ENCODE assay signal across 31 cellular contexts in the genomic region with DNA sequence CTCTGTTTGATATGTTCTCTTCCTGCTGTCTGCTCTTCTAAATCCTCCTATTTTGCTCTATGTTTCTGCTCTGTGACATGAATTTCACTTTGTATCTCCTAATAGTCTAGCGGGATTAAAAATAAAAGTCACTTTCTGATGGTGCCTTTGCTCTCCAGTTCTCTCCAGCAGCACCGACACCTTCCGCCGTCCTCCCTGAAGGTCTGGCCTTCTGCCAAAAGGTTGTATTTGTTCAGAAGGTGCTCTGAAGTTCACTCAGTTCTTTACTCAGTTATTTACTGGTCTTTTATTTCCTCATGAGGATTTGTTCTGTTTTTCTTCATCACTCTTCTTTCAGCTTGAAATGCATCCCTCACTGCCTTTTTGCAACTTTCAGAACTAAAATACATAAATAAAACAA. TPM values are rescaled to one million over a fixed set of nuclear protein-coding genes. Genes with fewer than 3 reads are reported as not detected.
DNase-seq lines count a peak whose midpoint lies in the region; ATAC-seq, FAIRE-seq and TF ChIP-seq lines count a peak whose summit lies in the region.
"Had no signal": no experiment of that assay in that cellular context is flagged by ENCODE, and none has a peak within 500 bp of the region (broad histone marks: within the 10 kb centered on the region; RNA-seq: fewer than 3 reads in every experiment).

No MANE protein-coding gene starts in this region.

- H3K4me2 ChIP-seq in HepG2 (ENCODE audit: low read depth, low read length): no peak overlapping the region

- H3K27ac Mint-ChIP-seq in Calu3 (ENCODE audit: unreplicated experiment) (no peak overlapping the region), T-helper 17 cell (peak overlapping the region; percentile 57)
- H3K27ac Mint-ChIP-seq: activated CD4-positive, alpha-beta T cell treated with anti-CD3 and anti-CD28 coated beads, Interleukin-2, amount 10 ng/mL, durations not matched to agents 7 days and 5 days; activated CD8-positive, alpha-beta memory T cell treated with anti-CD3 and anti-CD28 coated beads, Interleukin-2, amount 10 ng/mL, durations not matched to agents 7 days and 5 days; activated naive CD4-positive, alpha-beta T cell treated with anti-CD3 and anti-CD28 coated beads for 36 hours; activated T-cell treated with anti-CD3 and anti-CD28 coated beads, Interleukin-2, amount 50 U/mL, for 72 hours; nephron; stimulated activated naive CD8-positive, alpha-beta T cell treated with anti-CD3 and anti-CD28 coated beads, Interleukin-15, Interleukin-2, amounts not matched to agents 100 ng/mL and 50 ng/mL, for 24 hours had no signal

- TF ChIP-seq CTCF in 22Rv1 (IDR thresholded peaks at IDR 0.05) (no peak), Calu3 (IDR thresholded peaks at IDR 0.05; ENCODE audit: unreplicated experiment) (no peak), HepG2 (CRISPR knock-in tag; IDR thresholded peaks at IDR 0.05) (no peak)

- no peak overlapping the region for H3K4me3 ChIP-seq in HepG2 (replicated peaks in 1 of 3; ENCODE audit: insufficient read depth in 1 of 3, low read depth in 2 of 3, low read length in 3 of 3)
- H3K4me3 ChIP-seq: cardiac muscle cell, gastroesophageal sphincter, SK-N-MC, tibial artery had no signal

- H3K9me3 ChIP-seq in T-helper 17 cell (ENCODE audit: control insufficient read depth, low read length, poor library complexity, severe bottlenecking): no peaks in the 10 kb centered on the region
- H3K9me3 ChIP-seq in HepG2 (ENCODE audit: low read length): no peaks in the 10 kb centered on the region
- H3K9me3 ChIP-seq: gastroesophageal sphincter, tibial artery had no signal

- H3K4me3 Mint-ChIP-seq in Calu3 (ENCODE audit: low read depth, unreplicated experiment): peak overlapping the region; percentile 2
- peak overlapping the region; percentile 36 for H3K4me3 Mint-ChIP-seq in T-helper 17 cell
- H3K4me3 Mint-ChIP-seq: activated CD4-positive, alpha-beta T cell treated with anti-CD3 and anti-CD28 coated beads, Interleukin-2, amount 10 ng/mL, durations not matched to agents 7 days and 5 days; activated CD8-positive, alpha-beta memory T cell treated with anti-CD3 and anti-CD28 coated beads, Interleukin-2, amount 10 ng/mL, durations not matched to agents 7 days and 5 days; activated naive CD4-positive, alpha-beta T cell treated with anti-CD3 and anti-CD28 coated beads for 36 hours; activated T-cell treated with anti-CD3 and anti-CD28 coated beads, Interleukin-2, amount 50 U/mL, for 72 hours; CD4-positive, CD25-positive, alpha-beta regulatory T cell; nephron; stimulated activated naive CD8-positive, alpha-beta T cell treated with anti-CD3 and anti-CD28 coated beads, Interleukin-15, Interleukin-2, amounts not matched to agents 100 ng/mL and 50 ng/mL, for 24 hours had no signal

- no peak for TF ChIP-seq EP300 in HepG2 (IDR thresholded peaks at IDR 0.05; ENCODE audit: low read depth in 2 of 2, low read length in 2 of 2)
- TF ChIP-seq EP300 in HepG2 (CRISPR knock-in tag; IDR thresholded peaks at IDR 0.05; ENCODE audit: borderline replicate concordance): no peak

- FAIRE-seq in HepG2 (lab: Jason Lieb, UNC): no peak
- FAIRE-seq: endometrium had no signal

- H4K20me1 ChIP-seq in HepG2 (ENCODE audit: insufficient read depth, low read length): no peaks in the 10 kb centered on the region

- no peaks in the 10 kb centered on the region for H3K9me3 Mint-ChIP-seq in Calu3 (ENCODE audit: low read depth, unreplicated experiment)
- H3K9me3 Mint-ChIP-seq: CD4-positive, CD25-positive, alpha-beta regulatory T cell; stimulated activated naive CD8-positive, alpha-beta T cell treated with anti-CD3 and anti-CD28 coated beads, Interleukin-15, Interleukin-2, amounts not matched to agents 100 ng/mL and 50 ng/mL, for 24 hours had no signal

- H3K4me1 ChIP-seq in HepG2 (ENCODE audit: insufficient read depth, low read length): no peaks in the 10 kb centered on the region
- H3K4me1 ChIP-seq: tibial artery had no signal

- CTCF ChIA-PET in Calu3 (lab: Charles Lee) (no interaction called here), HepG2 (lab: Yijun Ruan, JAX; ENCODE audit: low intra/inter-chr PET ratio, low total read pairs) (no interaction called here)

- no peaks in the 10 kb centered on the region for H3K36me3 Mint-ChIP-seq in Calu3 (ENCODE audit: insufficient read depth, unreplicated experiment)
- H3K36me3 Mint-ChIP-seq in T-helper 17 cell (ENCODE audit: low read depth): peaks cover 6% of the 10 kb centered on the region

- H3K27me3 Mint-ChIP-seq in Calu3 (ENCODE audit: unreplicated experiment) (no peaks in the 10 kb centered on the region), T-helper 17 cell (no peaks in the 10 kb centered on the region)
- H3K27me3 Mint-ChIP-seq: activated CD4-positive, alpha-beta T cell treated with anti-CD3 and anti-CD28 coated beads, Interleukin-2, amount 10 ng/mL, durations not matched to agents 7 days and 5 days; stimulated activated naive CD8-positive, alpha-beta T cell treated with anti-CD3 and anti-CD28 coated beads, Interleukin-15, Interleukin-2, amounts not matched to agents 100 ng/mL and 50 ng/mL, for 24 hours had no signal

- H3K27me3 ChIP-seq in HepG2 (ENCODE audit: control insufficient read depth in 1 of 2, insufficient read depth in 2 of 2, low read length in 2 of 2): peaks cover 2 to 9% of the 10 kb centered on the region in 2 experiments; a peak in 2 of 5 replicates
- H3K27me3 ChIP-seq: cardiac muscle cell, gastroesophageal sphincter, tibial artery had no signal

- H3K9ac ChIP-seq in HepG2 (ENCODE audit: insufficient read depth, low read depth, low read length): no peak overlapping the region

- H3K4me1 Mint-ChIP-seq in Calu3 (ENCODE audit: low read depth, unreplicated experiment) (peaks cover 34% of the 10 kb centered on the region), T-helper 17 cell (peaks cover 8% of the 10 kb centered on the region)

- intact Hi-C loops in Calu3 (cut with micrococcal nuclease; ENCODE audit: unreplicated experiment) (no loop called here), HepG2 (cut with micrococcal nuclease; ENCODE audit: unreplicated experiment) (no loop called here)

- ATAC-seq in T-helper 17 cell: no peak
- no peak for ATAC-seq in HepG2
- no peak for ATAC-seq in HG03520 (IDR thresholded peaks at IDR 0.05; ENCODE audit: unreplicated experiment)
- no peak for ATAC-seq in HG03342 (IDR thresholded peaks at IDR 0.05; ENCODE audit: unreplicated experiment)
- ATAC-seq: activated CD8-positive, alpha-beta memory T cell treated with anti-CD3 and anti-CD28 coated beads, Interleukin-2, amount 10 ng/mL, durations not matched to agents 7 days and 5 days; activated T-cell treated with anti-CD3 and anti-CD28 coated beads, Interleukin-2, amount 50 U/mL, for 72 hours; gastroesophageal sphincter; sciatic nerve had no signal

- in situ Hi-C loops in HepG2 (cut with HindIII; ENCODE audit: extremely low pct_ligation_motif_present, low pct_unique_long_range_greater_than_20kb): loop anchor here (5.0 kb wide), 2 partner anchors 38 to 98 kb away; partner anchors contain the start of gene ZYX

- peak overlapping the region; percentile 6; the same call in 1 of the 2 replicates for H3K27ac ChIP-seq in 22Rv1
- no peak overlapping the region for H3K27ac ChIP-seq in HepG2 (ENCODE audit: extremely low read length, insufficient read depth, low read length)
- H3K27ac ChIP-seq: cardiac muscle cell, gastroesophageal sphincter, SK-N-MC, tibial artery had no signal

- no peaks in the 10 kb centered on the region for H3K79me2 ChIP-seq in HepG2 (ENCODE audit: insufficient read depth, low read length)

- WGBS in HepG2 (ENCODE audit: low lambda C conversion rate): 1% methylated on average over 4 of the region's 4 CpGs

- BruUV-seq in Calu3 (replicated peaks; lab: Mats Ljungman, UMichigan): no TSS peak
- no TSS peak for BruUV-seq in HepG2 (replicated peaks; lab: Mats Ljungman, UMichigan)

- no peaks in the 10 kb centered on the region for H3K36me3 ChIP-seq in HepG2 (replicated peaks in 1 of 2; ENCODE audit: control insufficient read depth in 1 of 2, insufficient read depth in 2 of 2, low read length in 2 of 2)
- H3K36me3 ChIP-seq: cardiac muscle cell, gastroesophageal sphincter, tibial artery had no signal

- no peak for TF ChIP-seq POLR2A in HepG2 (IDR thresholded peaks at IDR 0.05; ENCODE audit: insufficient read depth in 1 of 2, low read depth in 2 of 2, low read length in 2 of 2)

- H2AFZ ChIP-seq in HepG2 (ENCODE audit: low read length): no peak overlapping the region

- POLR2A ChIA-PET in HepG2 (lab: Yijun Ruan, JAX): no interaction called here

- peak; percentile 73 for DNase-seq in Calu3
- DNase-seq in T-helper 17 cell: no peak
- no peak for DNase-seq in HepG2 (ENCODE audit: low spot score)
- no peak for DNase-seq in stimulated activated CD4-positive, alpha-beta T cell treated with anti-CD3 and anti-CD28 coated beads, Interleukin-2, amount 100 ng/mL, for 48 hours
- no peak for DNase-seq in activated gamma-delta T cell (lab: John Stamatoyannopoulos, UW)
- DNase-seq: activated CD4-positive, alpha-beta T cell treated with anti-CD3 and anti-CD28 coated beads, Interleukin-2, amount 10 ng/mL, durations not matched to agents 7 days and 5 days; activated CD8-positive, alpha-beta memory T cell treated with anti-CD3 and anti-CD28 coated beads, Interleukin-2, amount 10 ng/mL, durations not matched to agents 7 days and 5 days; activated naive CD4-positive, alpha-beta T cell treated with anti-CD3 and anti-CD28 coated beads for 36 hours; activated T-cell treated with anti-CD3 and anti-CD28 coated beads, Interleukin-2, amount 50 U/mL, for 72 hours; amygdala; CD4-positive, CD25-positive, alpha-beta regulatory T cell; hypothalamus; KG1; MV-4-11; NCI-H1930; NCI-H524 treated with DMSO at 0.1 percent for 48 hours; stimulated activated CD4-positive, alpha-beta T cell treated with anti-CD3 and anti-CD28 coated beads, Interleukin-15, amount 100 ng/mL, for 24 hours; T-helper 2 cell; tibial artery had no signal

- TF ChIP-seq RAD21 in HepG2 (CRISPR knock-in tag; IDR thresholded peaks at IDR 0.05): no peak

RNA-seq across cellular contexts. Expression of gene EPHA1, which starts 11.2 kb away (rescaled TPM):
- total RNA-seq in Calu3 (2022) (21.6 and 23.6 TPM in 2 replicates), T-helper 17 cell (10 to 100 TPM in 1 of 2 donors, 1 to 10 TPM in 1; 9.4 to 19.7 TPM), HepG2 (2016; rRNA removed; fragmentation: Illumina TruSeq; extraction: Trizol) (7.7 and 17.1 TPM in 2 replicates)
- total RNA-seq in HepG2 (2016; cell fraction: cytosol; rRNA removed; fragmentation: Illumina TruSeq; extraction: Trizol; ENCODE audit: low read depth): 2.7 and 3.2 TPM in 2 replicates
- total RNA-seq in HepG2 (2016; cell fraction: insoluble cytoplasmic fraction; rRNA removed; fragmentation: Illumina TruSeq; extraction: Trizol): 7.0 and 14.9 TPM in 2 replicates
- total RNA-seq in HepG2 (2016; cell fraction: membrane; rRNA removed; fragmentation: Illumina TruSeq; extraction: Trizol): 5.7 and 6.3 TPM in 2 replicates
- total RNA-seq in HepG2 (2016; cell fraction: nucleus; rRNA removed; fragmentation: Illumina TruSeq; extraction: Trizol): 14.0 and 17.5 TPM in 2 replicates
- 4.6 and 8.1 TPM in 2 replicates for polyA plus RNA-seq in HepG2 (2011; rRNA removed)
- 4.3 and 5.5 TPM in 2 replicates for polyA plus RNA-seq in HepG2 (2011; cell fraction: cytosol; rRNA removed)
- polyA plus RNA-seq in HepG2 (2011; cell fraction: nucleus; rRNA removed): 9.8 and 14.1 TPM in 2 replicates
- 4.8 and 5.8 TPM in 2 replicates for polyA plus RNA-seq in HepG2 (2012)
- 1.9 and 2.5 TPM in 2 replicates for polyA plus RNA-seq in HepG2 (2016; cell fraction: cytosol; fragmentation: Illumina TruSeq; extraction: Trizol; ENCODE audit: low read depth)
- polyA plus RNA-seq in HepG2 (2016; cell fraction: insoluble cytoplasmic fraction; fragmentation: Illumina TruSeq; extraction: Trizol; ENCODE audit: low read depth): 4.8 and 8.3 TPM in 2 replicates
- 2.9 and 3.6 TPM in 2 replicates for polyA plus RNA-seq in HepG2 (2016; cell fraction: membrane; fragmentation: Illumina TruSeq; extraction: Trizol; ENCODE audit: low read depth)
- 17.9 and 25.7 TPM in 2 replicates for polyA plus RNA-seq in HepG2 (2016; cell fraction: nucleus; fragmentation: Illumina TruSeq; extraction: Trizol; ENCODE audit: insufficient read depth, low read depth)
- polyA minus RNA-seq in HepG2 (2011; rRNA and poly(A)+ RNA removed; ENCODE audit: low replicate concordance): 0.07 and 13.9 TPM in 2 replicates
- polyA minus RNA-seq in HepG2 (2011; cell fraction: cytosol; rRNA and poly(A)+ RNA removed): 4.2 and 4.4 TPM in 2 replicates
- 8.0 and 8.8 TPM in 2 replicates for polyA minus RNA-seq in HepG2 (2011; cell fraction: nucleus; rRNA and poly(A)+ RNA removed)
- total RNA-seq: G401 had no signal

RNA-seq across cellular contexts. Expression of gene TAS2R60, which starts 23.4 kb away (rescaled TPM):
- total RNA-seq in Calu3 (2022) (not detected in 2 replicates), T-helper 17 cell (under 1 TPM; 0.60 to 0.80 TPM), HepG2 (2016; rRNA removed; fragmentation: Illumina TruSeq; extraction: Trizol) (not detected in 2 replicates)
- total RNA-seq in HepG2 (2016; cell fraction: cytosol; rRNA removed; fragmentation: Illumina TruSeq; extraction: Trizol; ENCODE audit: low read depth): not detected in 2 replicates
- total RNA-seq in HepG2 (2016; cell fraction: insoluble cytoplasmic fraction; rRNA removed; fragmentation: Illumina TruSeq; extraction: Trizol): not detected in 2 replicates
- not detected in 2 replicates for total RNA-seq in HepG2 (2016; cell fraction: membrane; rRNA removed; fragmentation: Illumina TruSeq; extraction: Trizol)
- not detected in 2 replicates for total RNA-seq in HepG2 (2016; cell fraction: nucleus; rRNA removed; fragmentation: Illumina TruSeq; extraction: Trizol)
- not detected in 2 replicates for polyA plus RNA-seq in HepG2 (2011; rRNA removed)
- polyA plus RNA-seq in HepG2 (2011; cell fraction: cytosol; rRNA removed): not detected in 2 replicates
- not detected in 2 replicates for polyA plus RNA-seq in HepG2 (2011; cell fraction: nucleus; rRNA removed)
- polyA plus RNA-seq in HepG2 (2012): not detected in 2 replicates
- not detected in 2 replicates for polyA plus RNA-seq in HepG2 (2016; cell fraction: cytosol; fragmentation: Illumina TruSeq; extraction: Trizol; ENCODE audit: low read depth)
- polyA plus RNA-seq in HepG2 (2016; cell fraction: insoluble cytoplasmic fraction; fragmentation: Illumina TruSeq; extraction: Trizol; ENCODE audit: low read depth): not detected in 2 replicates
- polyA plus RNA-seq in HepG2 (2016; cell fraction: membrane; fragmentation: Illumina TruSeq; extraction: Trizol; ENCODE audit: low read depth): not detected in 2 replicates
- not detected in 2 replicates for polyA plus RNA-seq in HepG2 (2016; cell fraction: nucleus; fragmentation: Illumina TruSeq; extraction: Trizol; ENCODE audit: insufficient read depth, low read depth)
- not detected in 2 replicates for polyA minus RNA-seq in HepG2 (2011; rRNA and poly(A)+ RNA removed; ENCODE audit: low replicate concordance)
- polyA minus RNA-seq in HepG2 (2011; cell fraction: cytosol; rRNA and poly(A)+ RNA removed): not detected in 2 replicates
- polyA minus RNA-seq in HepG2 (2011; cell fraction: nucleus; rRNA and poly(A)+ RNA removed): not detected in 2 replicates
- total RNA-seq: activated CD4-positive, alpha-beta T cell treated with anti-CD3 and anti-CD28 coated beads, Interleukin-2, amount 10 ng/mL, durations not matched to agents 7 days and 5 days; activated CD8-positive, alpha-beta memory T cell treated with anti-CD3 and anti-CD28 coated beads, Interleukin-2, amount 10 ng/mL, durations not matched to agents 7 days and 5 days; activated naive CD4-positive, alpha-beta T cell treated with anti-CD3 and anti-CD28 coated beads for 36 hours; activated T-cell treated with anti-CD3 and anti-CD28 coated beads, Interleukin-2, amount 50 U/mL, for 72 hours; cardiac muscle cell; G401 had no signal
- polyA plus RNA-seq: cardiac muscle cell, liver had no signal

RNA-seq across cellular contexts. Expression of gene ZYX, which starts 38.7 kb away (rescaled TPM):
- total RNA-seq in Calu3 (2022) (114 and 119 TPM in 2 replicates), T-helper 17 cell (100 to 1,000 TPM; 151 to 165 TPM), HepG2 (2016; rRNA removed; fragmentation: Illumina TruSeq; extraction: Trizol) (13.1 and 13.7 TPM in 2 replicates)
- 4.5 and 5.0 TPM in 2 replicates for total RNA-seq in HepG2 (2016; cell fraction: cytosol; rRNA removed; fragmentation: Illumina TruSeq; extraction: Trizol; ENCODE audit: low read depth)
- total RNA-seq in HepG2 (2016; cell fraction: insoluble cytoplasmic fraction; rRNA removed; fragmentation: Illumina TruSeq; extraction: Trizol): 13.1 and 14.8 TPM in 2 replicates
- total RNA-seq in HepG2 (2016; cell fraction: membrane; rRNA removed; fragmentation: Illumina TruSeq; extraction: Trizol): 14.4 and 16.8 TPM in 2 replicates
- total RNA-seq in HepG2 (2016; cell fraction: nucleus; rRNA removed; fragmentation: Illumina TruSeq; extraction: Trizol): 17.7 and 17.8 TPM in 2 replicates
- 9.9 and 10.5 TPM in 2 replicates for polyA plus RNA-seq in HepG2 (2011; rRNA removed)
- polyA plus RNA-seq in HepG2 (2011; cell fraction: cytosol; rRNA removed): 5.3 and 6.8 TPM in 2 replicates
- 39.4 and 48.1 TPM in 2 replicates for polyA plus RNA-seq in HepG2 (2011; cell fraction: nucleus; rRNA removed)
- 28.9 and 45.1 TPM in 2 replicates for polyA plus RNA-seq in HepG2 (2012)
- 21.1 and 21.6 TPM in 2 replicates for polyA plus RNA-seq in HepG2 (2016; cell fraction: cytosol; fragmentation: Illumina TruSeq; extraction: Trizol; ENCODE audit: low read depth)
- polyA plus RNA-seq in HepG2 (2016; cell fraction: insoluble cytoplasmic fraction; fragmentation: Illumina TruSeq; extraction: Trizol; ENCODE audit: low read depth): 42.5 and 68.7 TPM in 2 replicates
- polyA plus RNA-seq in HepG2 (2016; cell fraction: membrane; fragmentation: Illumina TruSeq; extraction: Trizol; ENCODE audit: low read depth): 38.4 and 41.1 TPM in 2 replicates
- polyA plus RNA-seq in HepG2 (2016; cell fraction: nucleus; fragmentation: Illumina TruSeq; extraction: Trizol; ENCODE audit: insufficient read depth, low read depth): 65.4 and 70.0 TPM in 2 replicates
- 21.6 and 35.6 TPM in 2 replicates for polyA minus RNA-seq in HepG2 (2011; rRNA and poly(A)+ RNA removed; ENCODE audit: low replicate concordance)
- polyA minus RNA-seq in HepG2 (2011; cell fraction: cytosol; rRNA and poly(A)+ RNA removed): 17.9 and 21.7 TPM in 2 replicates
- 22.5 and 32.2 TPM in 2 replicates for polyA minus RNA-seq in HepG2 (2011; cell fraction: nucleus; rRNA and poly(A)+ RNA removed)

RNA-seq across cellular contexts. Expression of gene FAM131B, which starts 57.4 kb away (rescaled TPM):
- total RNA-seq in Calu3 (2022) (0.19 and 1.2 TPM in 2 replicates), T-helper 17 cell (under 1 TPM; 0.23 to 0.42 TPM), HepG2 (2016; rRNA removed; fragmentation: Illumina TruSeq; extraction: Trizol) (0.07 TPM in 1 of 2 replicates, not detected in the other)
- total RNA-seq in HepG2 (2016; cell fraction: cytosol; rRNA removed; fragmentation: Illumina TruSeq; extraction: Trizol; ENCODE audit: low read depth): not detected in 2 replicates
- total RNA-seq in HepG2 (2016; cell fraction: insoluble cytoplasmic fraction; rRNA removed; fragmentation: Illumina TruSeq; extraction: Trizol): 0.15 TPM in 1 of 2 replicates, not detected in the other
- not detected in 2 replicates for total RNA-seq in HepG2 (2016; cell fraction: membrane; rRNA removed; fragmentation: Illumina TruSeq; extraction: Trizol)
- not detected in 2 replicates for total RNA-seq in HepG2 (2016; cell fraction: nucleus; rRNA removed; fragmentation: Illumina TruSeq; extraction: Trizol)
- polyA plus RNA-seq in HepG2 (2011; rRNA removed): not detected in 2 replicates
- not detected in 2 replicates for polyA plus RNA-seq in HepG2 (2011; cell fraction: cytosol; rRNA removed)
- polyA plus RNA-seq in HepG2 (2011; cell fraction: nucleus; rRNA removed): not detected in 2 replicates
- not detected in 2 replicates for polyA plus RNA-seq in HepG2 (2012)
- not detected in 2 replicates for polyA plus RNA-seq in HepG2 (2016; cell fraction: cytosol; fragmentation: Illumina TruSeq; extraction: Trizol; ENCODE audit: low read depth)
- not detected in 2 replicates for polyA plus RNA-seq in HepG2 (2016; cell fraction: insoluble cytoplasmic fraction; fragmentation: Illumina TruSeq; extraction: Trizol; ENCODE audit: low read depth)
- not detected in 2 replicates for polyA plus RNA-seq in HepG2 (2016; cell fraction: membrane; fragmentation: Illumina TruSeq; extraction: Trizol; ENCODE audit: low read depth)
- polyA plus RNA-seq in HepG2 (2016; cell fraction: nucleus; fragmentation: Illumina TruSeq; extraction: Trizol; ENCODE audit: insufficient read depth, low read depth): not detected in 2 replicates
- 0.54 TPM in 1 of 2 replicates, not detected in the other for polyA minus RNA-seq in HepG2 (2011; rRNA and poly(A)+ RNA removed; ENCODE audit: low replicate concordance)
- not detected in 2 replicates for polyA minus RNA-seq in HepG2 (2011; cell fraction: cytosol; rRNA and poly(A)+ RNA removed)
- polyA minus RNA-seq in HepG2 (2011; cell fraction: nucleus; rRNA and poly(A)+ RNA removed): not detected in 2 replicates

RNA-seq across cellular contexts. Expression of gene TAS2R41, which starts 57.8 kb away (rescaled TPM):
- total RNA-seq in Calu3 (2022) (not detected in 2 replicates), T-helper 17 cell (under 1 TPM; 0.52 to 0.99 TPM), HepG2 (2016; rRNA removed; fragmentation: Illumina TruSeq; extraction: Trizol) (not detected in 2 replicates)
- not detected in 2 replicates for total RNA-seq in HepG2 (2016; cell fraction: cytosol; rRNA removed; fragmentation: Illumina TruSeq; extraction: Trizol; ENCODE audit: low read depth)
- not detected in 2 replicates for total RNA-seq in HepG2 (2016; cell fraction: insoluble cytoplasmic fraction; rRNA removed; fragmentation: Illumina TruSeq; extraction: Trizol)
- not detected in 2 replicates for total RNA-seq in HepG2 (2016; cell fraction: membrane; rRNA removed; fragmentation: Illumina TruSeq; extraction: Trizol)
- total RNA-seq in HepG2 (2016; cell fraction: nucleus; rRNA removed; fragmentation: Illumina TruSeq; extraction: Trizol): not detected in 2 replicates
- not detected in 2 replicates for polyA plus RNA-seq in HepG2 (2011; rRNA removed)
- polyA plus RNA-seq in HepG2 (2011; cell fraction: cytosol; rRNA removed): not detected in 2 replicates
- not detected in 2 replicates for polyA plus RNA-seq in HepG2 (2011; cell fraction: nucleus; rRNA removed)
- polyA plus RNA-seq in HepG2 (2012): not detected in 2 replicates
- not detected in 2 replicates for polyA plus RNA-seq in HepG2 (2016; cell fraction: cytosol; fragmentation: Illumina TruSeq; extraction: Trizol; ENCODE audit: low read depth)
- not detected in 2 replicates for polyA plus RNA-seq in HepG2 (2016; cell fraction: insoluble cytoplasmic fraction; fragmentation: Illumina TruSeq; extraction: Trizol; ENCODE audit: low read depth)
- polyA plus RNA-seq in HepG2 (2016; cell fraction: membrane; fragmentation: Illumina TruSeq; extraction: Trizol; ENCODE audit: low read depth): not detected in 2 replicates
- not detected in 2 replicates for polyA plus RNA-seq in HepG2 (2016; cell fraction: nucleus; fragmentation: Illumina TruSeq; extraction: Trizol; ENCODE audit: insufficient read depth, low read depth)
- polyA minus RNA-seq in HepG2 (2011; rRNA and poly(A)+ RNA removed; ENCODE audit: low replicate concordance): not detected in 2 replicates
- polyA minus RNA-seq in HepG2 (2011; cell fraction: cytosol; rRNA and poly(A)+ RNA removed): not detected in 2 replicates
- polyA minus RNA-seq in HepG2 (2011; cell fraction: nucleus; rRNA and poly(A)+ RNA removed): not detected in 2 replicates
- total RNA-seq: activated CD8-positive, alpha-beta memory T cell treated with anti-CD3 and anti-CD28 coated beads, Interleukin-2, amount 10 ng/mL, durations not matched to agents 7 days and 5 days; activated naive CD4-positive, alpha-beta T cell treated with anti-CD3 and anti-CD28 coated beads for 36 hours; activated T-cell treated with anti-CD3 and anti-CD28 coated beads, Interleukin-2, amount 50 U/mL, for 72 hours; cardiac muscle cell; G401; gastroesophageal sphincter; sciatic nerve had no signal
- polyA plus RNA-seq: cardiac muscle cell; CD4-positive, CD25-positive, alpha-beta regulatory T cell; liver had no signal
